ENCODE assay signal across 36 cellular contexts in genomic region chr6:34451192-34451591, GRCh38. TPM values are rescaled to one million over a fixed set of nuclear protein-coding genes. Genes with fewer than 3 reads are reported as not detected.
"Had no signal": no experiment of that assay in that cellular context is flagged by ENCODE, and none has a peak within 500 bp of the region (broad histone marks: within the 10 kb centered on the region; RNA-seq: fewer than 3 reads in every experiment).

No MANE protein-coding gene starts in this region.

- ATAC-seq: activated naive CD4-positive, alpha-beta T cell treated with anti-CD3 and anti-CD28 coated beads, Interleukin-2, amount 50 U/mL, for 72 hours; activated naive CD8-positive, alpha-beta T cell treated with anti-CD3 and anti-CD28 coated beads, Interleukin-2, amount 50 U/mL, for 24 hours; activated T-cell treated with anti-CD3 and anti-CD28 coated beads, Interleukin-2, amount 50 U/mL, for 4 hours; activated T-cell treated with anti-CD3 and anti-CD28 coated beads, Interleukin-2, amount 50 U/mL, for 72 hours; activated T-helper 17 cell treated with anti-CD3 and anti-CD28 coated beads, Interleukin-2, amount 50 U/mL, for 72 hours; body of pancreas had no signal

- FAIRE-seq: astrocyte, bronchial epithelial cell had no signal

- DNase-seq: activated effector memory CD4-positive, alpha-beta T cell treated with anti-CD3 and anti-CD28 coated beads, Interleukin-2, amount 50 U/mL, for 16 hours; activated effector memory CD4-positive, alpha-beta T cell treated with Interleukin-2 at 50 U/mL for 16 hours; activated gamma-delta T cell; activated gamma-delta T cell treated with Interleukin-2 at 50 U/mL for 16 hours; activated naive CD4-positive, alpha-beta T cell; activated naive CD4-positive, alpha-beta T cell treated with anti-CD3 and anti-CD28 coated beads for 36 hours; activated naive CD4-positive, alpha-beta T cell treated with anti-CD3 and anti-CD28 coated beads, Interleukin-2, amount 10 ng/mL, durations not matched to agents 7 days and 5 days; activated naive CD4-positive, alpha-beta T cell treated with anti-CD3 and anti-CD28 coated beads, Interleukin-2, amount 50 U/mL, for 16 hours; activated naive CD4-positive, alpha-beta T cell treated with Interleukin-2 at 50 U/mL for 16 hours; activated naive CD8-positive, alpha-beta T cell treated with anti-CD3 and anti-CD28 coated beads for 36 hours; activated naive CD8-positive, alpha-beta T cell treated with anti-CD3 and anti-CD28 coated beads, Interleukin-2, amount 10 ng/mL, durations not matched to agents 7 days and 5 days; activated naive CD8-positive, alpha-beta T cell treated with anti-CD3 and anti-CD28 coated beads, Interleukin-2, amount 50 U/mL, for 24 hours; activated T-cell treated with anti-CD3 and anti-CD28 coated beads, Interleukin-2, amount 50 U/mL, for 1 hour; activated T-cell treated with anti-CD3 and anti-CD28 coated beads, Interleukin-2, amount 50 U/mL, for 24 hours; activated T-cell treated with anti-CD3 and anti-CD28 coated beads, Interleukin-2, amount 50 U/mL, for 4 hours; activated T-cell treated with anti-CD3 and anti-CD28 coated beads, Interleukin-2, amount 50 U/mL, for 48 hours; activated T-cell treated with anti-CD3 and anti-CD28 coated beads, Interleukin-2, amount 50 U/mL, for 72 hours; adrenal gland; amniotic stem cell; amygdala; anterior cingulate cortex; aorta; body of pancreas; brain microvascular endothelial cell; caudate nucleus; central memory CD4-positive, alpha-beta T cell; cerebellar nuclear complex had no signal

- H3K27me3 ChIP-seq: adrenal gland, ascending aorta, body of pancreas, brain microvascular endothelial cell, breast epithelium, cardiac muscle cell had no signal

- H3K27ac ChIP-seq: adrenal gland, ascending aorta, body of pancreas, brain microvascular endothelial cell, breast epithelium, cardiac muscle cell had no signal

- H3K9me3 ChIP-seq: adrenal gland, ascending aorta, body of pancreas had no signal

- H3K36me3 ChIP-seq: adrenal gland, ascending aorta, brain microvascular endothelial cell, breast epithelium, cardiac muscle cell had no signal

- H3K4me3 ChIP-seq: adrenal gland, ascending aorta, body of pancreas, breast epithelium, cardiac muscle cell had no signal

- H3K4me1 ChIP-seq: adrenal gland, ascending aorta, body of pancreas, breast epithelium had no signal

RNA-seq across cellular contexts. Expression of gene PACSIN1, which starts 14.7 kb away (rescaled TPM):
- total RNA-seq: activated T-helper 1 cell treated with anti-CD3 and anti-CD28 coated beads, Interleukin-12 subunit alpha, Interleukin-12 subunit beta, Interleukin-2, Interleukin-4 antibody, amounts not matched to agents 30 ng/mL and 10 ng/mL and 1 ng/mL, durations not matched to agents 14 hours and 24 hours and 36 hours; activated T-helper 2 cell treated with anti-CD3 and anti-CD28 coated beads, Interferon-gamma antibody, Interleukin-2, Interleukin-4, amounts not matched to agents 10 μg/mL and 5 μg/mL and 100 μg/mL, durations not matched to agents 14 hours and 24 hours and 36 hours; ascending aorta; bronchial epithelial cell had no signal
